ENCODE assay signal across 24 cellular contexts in the genomic region with DNA sequence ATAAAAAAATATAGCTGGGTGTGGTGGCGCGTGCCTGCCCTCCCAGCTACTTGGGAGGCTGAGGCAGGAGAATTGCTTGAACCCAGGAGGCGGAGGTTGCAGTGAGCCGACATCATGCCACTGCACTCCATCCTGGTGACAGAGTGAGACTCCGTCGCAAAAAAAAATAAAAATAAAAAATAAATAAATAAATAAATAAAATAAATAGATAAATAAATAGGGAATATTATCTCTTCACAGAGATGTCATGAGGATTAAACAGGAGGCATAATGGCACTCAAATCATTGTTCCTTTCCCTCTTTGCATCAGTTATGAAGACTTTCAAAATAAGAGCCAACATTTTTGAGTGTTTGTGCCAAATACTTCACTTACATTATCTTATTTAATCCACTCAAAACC. TPM values are rescaled to one million over a fixed set of nuclear protein-coding genes. Genes with fewer than 3 reads are reported as not detected.
DNase-seq lines count a peak whose midpoint lies in the region; ATAC-seq and TF ChIP-seq lines count a peak whose summit lies in the region.
"Had no signal": no experiment of that assay in that cellular context is flagged by ENCODE, and none has a peak within 500 bp of the region (broad histone marks: within the 10 kb centered on the region; RNA-seq: fewer than 3 reads in every experiment).

No MANE protein-coding gene starts in this region.

- H3K27me3 Mint-ChIP-seq in WTC11 (ENCODE audit: low read depth) = no peaks in the 10 kb centered on the region
- peaks cover 28% of the 10 kb centered on the region for H3K27me3 Mint-ChIP-seq in activated T-helper 1 cell treated with anti-CD3 and anti-CD28 coated beads, Interleukin-12 subunit alpha, Interleukin-12 subunit beta, Interleukin-2, Interleukin-4 antibody, amounts not matched to agents 30 ng/mL and 10 ng/mL and 1 ng/mL, durations not matched to agents 14 hours and 24 hours and 36 hours (ENCODE audit: insufficient read depth)

- POLR2A ChIA-PET in WTC11 (lab: Charles Lee) = no interaction called here

- no peak for TF ChIP-seq EP300 in sigmoid colon (IDR thresholded peaks at IDR 0.05)

- peaks cover 10% of the 10 kb centered on the region for H3K4me1 Mint-ChIP-seq in WTC11
- peaks cover 6% of the 10 kb centered on the region for H3K4me1 Mint-ChIP-seq in activated T-helper 1 cell treated with anti-CD3 and anti-CD28 coated beads, Interleukin-12 subunit alpha, Interleukin-12 subunit beta, Interleukin-2, Interleukin-4 antibody, amounts not matched to agents 30 ng/mL and 10 ng/mL and 1 ng/mL, durations not matched to agents 14 hours and 24 hours and 36 hours (ENCODE audit: low read depth)
- H3K4me1 Mint-ChIP-seq: CD14-positive monocyte had no signal

- TF ChIP-seq POLR2A in sigmoid colon (IDR thresholded peaks at IDR 0.05) = no peak

- no peaks in the 10 kb centered on the region for H3K36me3 Mint-ChIP-seq in WTC11
- no peaks in the 10 kb centered on the region for H3K36me3 Mint-ChIP-seq in activated T-helper 1 cell treated with anti-CD3 and anti-CD28 coated beads, Interleukin-12 subunit alpha, Interleukin-12 subunit beta, Interleukin-2, Interleukin-4 antibody, amounts not matched to agents 30 ng/mL and 10 ng/mL and 1 ng/mL, durations not matched to agents 14 hours and 24 hours and 36 hours (ENCODE audit: low read depth)
- H3K36me3 Mint-ChIP-seq: CD14-positive monocyte; CD4-positive, alpha-beta memory T cell; CD4-positive, CD25-positive, alpha-beta regulatory T cell; CD8-positive, alpha-beta memory T cell had no signal

- ATAC-seq in WTC11 (no peak), GM19328 (IDR thresholded peaks at IDR 0.05; ENCODE audit: unreplicated experiment) (no peak)
- ATAC-seq: GM12878 had no signal

- H3K4me1 ChIP-seq in sigmoid colon = peaks cover 0 to 22% (median 18%) of the 10 kb centered on the region in 4 donors
- H3K4me1 ChIP-seq: BE2C had no signal

- no peak overlapping the region for H3K27ac Mint-ChIP-seq in WTC11
- H3K27ac Mint-ChIP-seq in activated T-helper 1 cell treated with anti-CD3 and anti-CD28 coated beads, Interleukin-12 subunit alpha, Interleukin-12 subunit beta, Interleukin-2, Interleukin-4 antibody, amounts not matched to agents 30 ng/mL and 10 ng/mL and 1 ng/mL, durations not matched to agents 14 hours and 24 hours and 36 hours = no peak overlapping the region
- H3K27ac Mint-ChIP-seq: CD14-positive monocyte; CD4-positive, CD25-positive, alpha-beta regulatory T cell; CD8-positive, alpha-beta memory T cell had no signal

- CTCF ChIA-PET in WTC11 (lab: Charles Lee) = no interaction called here

- no peaks in the 10 kb centered on the region for H3K9me3 ChIP-seq in sigmoid colon
- H3K9me3 ChIP-seq: BE2C, BLaER1 had no signal

- DNase-seq in WTC11 (ENCODE audit: low spot score) = no peak
- DNase-seq in sigmoid colon = no peak
- DNase-seq in activated T-helper 1 cell treated with anti-CD3 and anti-CD28 coated beads, Interleukin-12 subunit alpha, Interleukin-12 subunit beta, Interleukin-2, Interleukin-4 antibody, amounts not matched to agents 30 ng/mL and 10 ng/mL and 1 ng/mL, durations not matched to agents 14 hours and 24 hours and 36 hours (ENCODE audit: low spot score) = no peak
- no peak for DNase-seq in globus pallidus (ENCODE audit: low spot score)
- DNase-seq: 8988T; ACHN; BE2C; C1 segment of cervical spinal cord; CD4-positive, alpha-beta memory T cell; CD4-positive, CD25-positive, alpha-beta regulatory T cell; CD8-positive, alpha-beta memory T cell; COR-L47; DMS 273 treated with DMSO at 0.1 percent for 48 hours; DMS153; DMS53; DMS79; DND-41; EL; GDM1 had no signal

- H3K4me3 Mint-ChIP-seq in WTC11 = no peak overlapping the region
- H3K4me3 Mint-ChIP-seq in activated T-helper 1 cell treated with anti-CD3 and anti-CD28 coated beads, Interleukin-12 subunit alpha, Interleukin-12 subunit beta, Interleukin-2, Interleukin-4 antibody, amounts not matched to agents 30 ng/mL and 10 ng/mL and 1 ng/mL, durations not matched to agents 14 hours and 24 hours and 36 hours = no peak overlapping the region
- H3K4me3 Mint-ChIP-seq: CD14-positive monocyte; CD4-positive, alpha-beta memory T cell; CD4-positive, CD25-positive, alpha-beta regulatory T cell; CD8-positive, alpha-beta memory T cell had no signal

- peak overlapping the region in 3 of 4 donors; percentile 34 to 97 (median 96) for H3K27ac ChIP-seq in sigmoid colon
- H3K27ac ChIP-seq: BLaER1 had no signal

- TF ChIP-seq CTCF in WTC11 (IDR thresholded peaks at IDR 0.05) (no peak), sigmoid colon (IDR thresholded peaks at IDR 0.05) (no peak)

- WGBS in sigmoid colon, 2 donors = 97 to 99% methylated on average over 6 of the region's 6 CpGs

- intact Hi-C loops in sigmoid colon (cut with DNase I) = no loop called here
- intact Hi-C loops in activated T-helper 1 cell treated with anti-CD3 and anti-CD28 coated beads, Interleukin-12 subunit alpha, Interleukin-12 subunit beta, Interleukin-2, Interleukin-4 antibody, amounts not matched to agents 30 ng/mL and 10 ng/mL and 1 ng/mL, durations not matched to agents 14 hours and 24 hours and 36 hours (cut with micrococcal nuclease) = no loop called here

- peaks cover 0 to 11% (median 2%) of the 10 kb centered on the region in 4 donors for H3K36me3 ChIP-seq in sigmoid colon
- H3K36me3 ChIP-seq: BE2C, BLaER1 had no signal

- H3K27me3 ChIP-seq in sigmoid colon = no peaks in the 10 kb centered on the region
- H3K27me3 ChIP-seq: BE2C, BLaER1 had no signal

- H3K4me3 ChIP-seq in sigmoid colon = no peak overlapping the region
- H3K4me3 ChIP-seq: BLaER1, GM12878 had no signal

- no peaks in the 10 kb centered on the region for H3K9me3 Mint-ChIP-seq in WTC11
- no peaks in the 10 kb centered on the region for H3K9me3 Mint-ChIP-seq in activated T-helper 1 cell treated with anti-CD3 and anti-CD28 coated beads, Interleukin-12 subunit alpha, Interleukin-12 subunit beta, Interleukin-2, Interleukin-4 antibody, amounts not matched to agents 30 ng/mL and 10 ng/mL and 1 ng/mL, durations not matched to agents 14 hours and 24 hours and 36 hours
- H3K9me3 Mint-ChIP-seq: CD4-positive, alpha-beta memory T cell had no signal

TF ChIP-seq in WTC11, 78 proteins besides CTCF, POLR2A, EP300 and RAD21:
- no peak for TF ChIP-seq NFYB (CRISPR knock-in tag; conservative IDR thresholded peaks at IDR 0.05; ENCODE audit: low read depth)
- TF ChIP-seq, protein P1, sequence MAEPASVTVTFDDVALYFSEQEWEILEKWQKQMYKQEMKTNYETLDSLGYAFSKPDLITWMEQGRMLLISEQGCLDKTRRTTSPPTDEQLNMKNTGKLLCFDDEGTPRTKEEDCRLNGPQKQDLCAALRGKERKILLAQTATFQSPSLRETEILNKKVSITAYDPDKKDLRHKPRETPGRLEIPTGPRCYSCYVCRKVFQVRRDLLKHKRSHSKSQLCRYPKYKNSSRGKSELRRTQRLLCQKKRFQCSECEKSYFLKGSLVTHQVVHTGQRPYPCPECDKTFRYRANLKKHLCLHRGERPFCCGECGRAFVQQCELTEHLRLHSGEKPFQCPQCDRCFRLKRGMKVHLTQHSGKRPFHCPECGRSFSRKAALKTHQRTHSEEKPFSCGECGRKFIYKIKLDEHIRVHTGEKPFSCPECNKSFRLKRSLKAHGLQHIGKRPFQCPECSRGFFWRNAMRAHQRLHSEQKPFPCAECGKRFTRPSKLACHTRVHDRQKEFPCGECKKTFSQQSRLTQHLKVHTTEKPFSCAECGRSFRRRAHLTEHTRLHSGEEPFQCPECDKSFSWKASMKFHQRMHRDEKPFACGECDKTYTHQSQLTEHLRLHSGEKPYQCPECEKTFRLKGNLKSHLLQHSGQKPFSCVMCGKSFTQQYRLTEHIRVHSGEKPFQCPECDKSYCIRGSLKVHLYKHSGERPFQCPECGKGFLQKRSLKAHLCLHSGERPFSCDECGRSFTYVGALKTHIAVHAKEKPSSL (CRISPR knock-in tag; conservative IDR thresholded peaks at IDR 0.05) = no peak
- TF ChIP-seq, protein P2, sequence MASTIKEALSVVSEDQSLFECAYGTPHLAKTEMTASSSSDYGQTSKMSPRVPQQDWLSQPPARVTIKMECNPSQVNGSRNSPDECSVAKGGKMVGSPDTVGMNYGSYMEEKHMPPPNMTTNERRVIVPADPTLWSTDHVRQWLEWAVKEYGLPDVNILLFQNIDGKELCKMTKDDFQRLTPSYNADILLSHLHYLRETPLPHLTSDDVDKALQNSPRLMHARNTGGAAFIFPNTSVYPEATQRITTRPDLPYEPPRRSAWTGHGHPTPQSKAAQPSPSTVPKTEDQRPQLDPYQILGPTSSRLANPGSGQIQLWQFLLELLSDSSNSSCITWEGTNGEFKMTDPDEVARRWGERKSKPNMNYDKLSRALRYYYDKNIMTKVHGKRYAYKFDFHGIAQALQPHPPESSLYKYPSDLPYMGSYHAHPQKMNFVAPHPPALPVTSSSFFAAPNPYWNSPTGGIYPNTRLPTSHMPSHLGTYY (CRISPR knock-in tag; IDR thresholded peaks at IDR 0.05) = no peak
- TF ChIP-seq ZNF121 (CRISPR knock-in tag; IDR thresholded peaks at IDR 0.05) = no peak
- TF ChIP-seq HMGA2 (CRISPR knock-in tag; IDR thresholded peaks at IDR 0.05) = peak; percentile 90

RNA-seq across cellular contexts. Expression of a gene that starts 32.0 kb away (rescaled TPM):
- 99.7 to 107 TPM (median 104 TPM) in 3 replicates for total RNA-seq in WTC11 (2021)
- total RNA-seq in sigmoid colon = 100 to 1,000 TPM in 3 of 4 donors, 10 to 100 TPM in 1; 84.2 to 145 (median 120) TPM
- 10 to 100 TPM in 1 of 3 donors, 1 to 10 TPM in 2; 5.5 to 16.1 (median 7.8) TPM for polyA plus RNA-seq in sigmoid colon
- 9.7 and 14.5 TPM in 2 replicates for total RNA-seq in activated T-helper 1 cell treated with anti-CD3 and anti-CD28 coated beads, Interleukin-12 subunit alpha, Interleukin-12 subunit beta, Interleukin-2, Interleukin-4 antibody, amounts not matched to agents 30 ng/mL and 10 ng/mL and 1 ng/mL, durations not matched to agents 14 hours and 24 hours and 36 hours

RNA-seq across cellular contexts. Expression of a gene that starts 56.1 kb away (rescaled TPM):
- 0.42 to 0.96 TPM (median 0.46 TPM) in 3 replicates for total RNA-seq in WTC11 (2021)
- total RNA-seq in sigmoid colon = 10 to 100 TPM; 13.2 to 42.1 (median 22.4) TPM
- 1 to 10 TPM; 1.2 to 1.9 (median 1.8) TPM for polyA plus RNA-seq in sigmoid colon
- total RNA-seq in activated T-helper 1 cell treated with anti-CD3 and anti-CD28 coated beads, Interleukin-12 subunit alpha, Interleukin-12 subunit beta, Interleukin-2, Interleukin-4 antibody, amounts not matched to agents 30 ng/mL and 10 ng/mL and 1 ng/mL, durations not matched to agents 14 hours and 24 hours and 36 hours = 0.10 TPM in 1 of 2 replicates, not detected in the other
- total RNA-seq: CD4-positive, CD25-positive, alpha-beta regulatory T cell; Daoy had no signal
- polyA plus RNA-seq: CD14-positive monocyte; CD4-positive, alpha-beta memory T cell; CD4-positive, CD25-positive, alpha-beta regulatory T cell; CD8-positive, alpha-beta memory T cell had no signal
